Comparison of ENCODE assay signal across 8 cellular contexts in the genomic region with DNA sequence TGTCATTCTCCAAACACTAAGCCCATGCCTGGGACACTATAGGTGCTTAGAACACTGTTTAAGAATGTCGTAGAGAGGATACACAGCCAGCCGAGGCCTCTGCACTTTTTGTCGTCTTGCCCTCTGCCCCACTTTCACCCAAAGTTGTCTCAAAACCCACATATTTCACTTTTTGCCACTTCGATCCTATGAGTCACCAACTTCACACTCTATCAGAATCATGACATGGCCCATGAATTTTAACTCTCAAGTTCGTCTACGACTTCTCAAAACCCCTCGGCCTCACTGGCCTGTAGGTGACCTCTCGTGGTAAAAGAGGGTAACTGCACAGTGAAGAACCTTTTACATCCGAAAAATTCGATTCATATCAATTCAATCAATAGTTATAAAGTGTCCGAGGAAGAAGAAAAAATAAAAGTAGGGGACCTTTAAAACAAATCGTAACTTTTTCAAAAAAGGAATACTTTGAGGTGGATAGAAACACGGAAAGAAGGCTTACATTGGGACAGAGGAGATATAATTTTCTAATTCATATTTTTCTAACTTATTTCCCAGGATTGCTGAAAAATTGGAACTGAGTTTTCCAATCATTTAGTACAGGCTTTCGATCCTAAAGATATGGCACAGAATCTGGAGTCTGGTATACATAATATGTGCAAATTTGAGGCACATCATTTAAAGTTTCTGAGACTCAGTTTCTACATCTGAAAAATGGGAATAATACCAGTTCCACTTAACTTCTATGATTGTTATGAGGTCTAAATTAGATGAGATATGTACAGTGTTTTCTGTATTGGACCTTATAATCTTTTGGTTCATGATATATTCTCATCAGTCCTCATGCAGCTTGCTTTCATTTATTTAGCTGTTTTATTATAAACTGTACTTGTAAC.
A peak's percentile ranks its signal among the peaks of the same experiment; 100 is the strongest.
DNase-seq lines count a peak whose midpoint lies in the region; ATAC-seq, FAIRE-seq and TF ChIP-seq lines count a peak whose summit lies in the region.

No MANE protein-coding gene starts in this region.

- H3K27ac ChIP-seq in VCaP = no peak overlapping the region

- H3K4me1 ChIP-seq in BE2C = peaks cover 16% of the 10 kb centered on the region

- H3K9me3 Mint-ChIP-seq in osteocyte (ENCODE audit: unreplicated experiment) = no peaks in the 10 kb centered on the region

- DNase-seq in BE2C = peak; percentile 51
- peak; percentile 19 for DNase-seq in GM12891 (ENCODE audit: insufficient read length, low spot score)
- peak; percentile 36 for DNase-seq in LHCN-M2 (ENCODE audit: low read depth)
- peak; percentile 21 for DNase-seq in fibroblast of the conjunctiva (ENCODE audit: low read depth)
- DNase-seq in osteocyte (ENCODE audit: extremely low spot score, unreplicated experiment) = no peak
- DNase-seq in SIG-M5 treated with dmso at 0.1 percent for 504 hours (lab: John Stamatoyannopoulos, UW; ENCODE audit: unreplicated experiment) = no peak

- peaks cover 5% of the 10 kb centered on the region for H3K27me3 Mint-ChIP-seq in osteocyte (ENCODE audit: unreplicated experiment)

- H3K4me3 ChIP-seq in BE2C (ENCODE audit: low read depth, low read length) = no peak overlapping the region

- no peak overlapping the region for H3K4me3 Mint-ChIP-seq in osteocyte (ENCODE audit: unreplicated experiment)

- no peak for ATAC-seq in GM19452 (IDR thresholded peaks at IDR 0.05; ENCODE audit: unreplicated experiment)

- peaks cover 1% of the 10 kb centered on the region for H3K4me1 Mint-ChIP-seq in osteocyte (ENCODE audit: unreplicated experiment)

- H3K27ac Mint-ChIP-seq in osteocyte (ENCODE audit: unreplicated experiment) = no peak overlapping the region

- no peaks in the 10 kb centered on the region for H3K36me3 ChIP-seq in BE2C

- TF ChIP-seq POLR2A in GM12891 (IDR thresholded peaks at IDR 0.05; ENCODE audit: low read depth, low read length) = no peak

- peak; percentile 56 for FAIRE-seq in GM12891 (lab: Jason Lieb, UNC)

- H3K27me3 ChIP-seq in BE2C = no peaks in the 10 kb centered on the region

- H3K9me3 ChIP-seq in BE2C = no peaks in the 10 kb centered on the region

- TF ChIP-seq CTCF in BE2C (IDR thresholded peaks at IDR 0.05; ENCODE audit: low read depth, low read length) = peak; percentile 97
- peak; percentile 92 for TF ChIP-seq CTCF in VCaP (conservative IDR thresholded peaks at IDR 0.05)
- peak; percentile 89 for TF ChIP-seq CTCF in osteocyte (IDR thresholded peaks at IDR 0.05)

- H3K36me3 Mint-ChIP-seq in osteocyte (ENCODE audit: unreplicated experiment) = no peaks in the 10 kb centered on the region

TF ChIP-seq in GM12891, 5 proteins besides CTCF, POLR2A, EP300 and RAD21:
- TF ChIP-seq POLR2AphosphoS5 (IDR thresholded peaks at IDR 0.05; ENCODE audit: low read depth, low read length) = no peak
- TF ChIP-seq POU2F2 (IDR thresholded peaks at IDR 0.05; ENCODE audit: low read depth, low read length) = no peak
- TF ChIP-seq TAF1 (IDR thresholded peaks at IDR 0.05; ENCODE audit: low read depth, low read length) = no peak
- no peak for TF ChIP-seq PAX5 (IDR thresholded peaks at IDR 0.05; ENCODE audit: insufficient read depth, low read length, severe bottlenecking)
- no peak for TF ChIP-seq SPI1 (IDR thresholded peaks at IDR 0.05; ENCODE audit: low read depth, low read length)

Comparison
In these comparisons a context has a peak if more than half of its experiments do, and no peak if none do; other contexts are left out.
1. DNase-seq: peak in BE2C (single experiment), GM12891 (single experiment), LHCN-M2 (single experiment) and fibroblast of the conjunctiva (single experiment); none in osteocyte (single experiment) and SIG-M5 treated with dmso at 0.1 percent for 504 hours (single experiment).
2. Peak in every context shown above with its lines, with median percentiles within 50 percentile points of each other: CTCF ChIP-seq.